Comparison of ENCODE assay signal across 18 cellular contexts in genomic region chr2:165636959-165637358, GRCh38.
DNase-seq lines count a peak whose midpoint lies in the region; ATAC-seq and TF ChIP-seq lines count a peak whose summit lies in the region.
"Had no signal": no experiment of that assay in that cellular context is flagged by ENCODE, and none has a peak within 500 bp of the region (broad histone marks: within the 10 kb centered on the region; RNA-seq: fewer than 3 reads in every experiment).

No MANE protein-coding gene starts in this region.

- H3K4me3 Mint-ChIP-seq in mesothelial cell of epicardium = no peak overlapping the region
- H3K4me3 Mint-ChIP-seq: CD14-positive monocyte; CD8-positive, alpha-beta T cell; GM23338; HFFc6 had no signal

- H3K27me3 Mint-ChIP-seq in mesothelial cell of epicardium (ENCODE audit: low read depth) = no peaks in the 10 kb centered on the region

- H3K27me3 ChIP-seq in SK-N-SH (ENCODE audit: insufficient read depth) (no peaks in the 10 kb centered on the region), RWPE2 (ENCODE audit: insufficient read depth, poor library complexity, severe bottlenecking) (no peaks in the 10 kb centered on the region), thyroid gland (no peaks in the 10 kb centered on the region)
- H3K27me3 ChIP-seq: BLaER1 had no signal

- no peak overlapping the region for H3K9ac ChIP-seq in SK-N-SH
- H3K9ac ChIP-seq: BLaER1 had no signal

- H3K9me3 Mint-ChIP-seq in mesothelial cell of epicardium = no peaks in the 10 kb centered on the region
- H3K9me3 Mint-ChIP-seq: CD8-positive, alpha-beta T cell; GM23338 had no signal

- no peaks in the 10 kb centered on the region for H3K9me2 ChIP-seq in SK-N-SH

- no peaks in the 10 kb centered on the region for H3K36me3 ChIP-seq in SK-N-SH (replicated peaks in 1 of 2; ENCODE audit: control insufficient read depth in 1 of 2, insufficient read depth in 2 of 2, low read length in 1 of 2)
- H3K36me3 ChIP-seq in RWPE2 (ENCODE audit: low read depth) = no peaks in the 10 kb centered on the region
- no peaks in the 10 kb centered on the region for H3K36me3 ChIP-seq in thyroid gland
- H3K36me3 ChIP-seq: BLaER1 had no signal

- no peaks in the 10 kb centered on the region for H3K79me2 ChIP-seq in SK-N-SH (ENCODE audit: insufficient read depth)

- peaks cover 6% of the 10 kb centered on the region for H3F3A ChIP-seq in SK-N-SH (replicated peaks; ENCODE audit: insufficient read depth)

- no peaks in the 10 kb centered on the region for H3K9me3 ChIP-seq in SK-N-SH
- no peaks in the 10 kb centered on the region for H3K9me3 ChIP-seq in RWPE2 (ENCODE audit: severe bottlenecking)
- H3K9me3 ChIP-seq in thyroid gland = no peaks in the 10 kb centered on the region
- H3K9me3 ChIP-seq: BLaER1 had no signal

- H3K36me3 Mint-ChIP-seq in mesothelial cell of epicardium = no peaks in the 10 kb centered on the region
- H3K36me3 Mint-ChIP-seq: CD14-positive monocyte; CD8-positive, alpha-beta T cell had no signal

- CTCF ChIA-PET in SK-N-SH (lab: Yijun Ruan, JAX) = interaction anchor here (0.9 to 1.8 kb wide), 2 partner anchors 12 to 73 kb away, joined by 3 to 8 read pairs; no protein-coding TSS in a partner anchor

- H3K27ac ChIP-seq in SK-N-SH (ENCODE audit: low read depth in 2 of 2, low read length in 1 of 2) = peak overlapping the region; percentile 47 to 59
- H3K27ac ChIP-seq in RWPE2 (ENCODE audit: poor library complexity, severe bottlenecking) = peak overlapping the region; percentile 27
- H3K27ac ChIP-seq in epithelial cell of prostate = peak overlapping the region; percentile 77
- no peak overlapping the region for H3K27ac ChIP-seq in thyroid gland
- H3K27ac ChIP-seq: BLaER1, HL-60 had no signal

- TF ChIP-seq RAD21 in SK-N-SH (IDR thresholded peaks at IDR 0.05; ENCODE audit: low read length) = no peak

- H3K4me2 ChIP-seq in SK-N-SH = no peak overlapping the region; the same call in 1 of the 2 replicates
- H3K4me2 ChIP-seq: BLaER1, GM23338 had no signal

- H3K4me3 ChIP-seq in SK-N-SH (ENCODE audit: low read depth in 2 of 2, low read length in 1 of 2) (no peak overlapping the region), RWPE2 (ENCODE audit: severe bottlenecking) (no peak overlapping the region), thyroid gland (replicated peaks in 1 of 3) (no peak overlapping the region)
- H3K4me3 ChIP-seq: BLaER1, GM23338 had no signal

- WGBS in SK-N-SH (ENCODE audit: low lambda C conversion rate) = 100% methylated on average over 1 of the region's 1 CpG
- WGBS in thyroid gland, 2 donors = 94 to 97% methylated on average over 1 of the region's 1 CpG

- TF ChIP-seq EP300 in SK-N-SH (IDR thresholded peaks at IDR 0.05; ENCODE audit: borderline replicate concordance in 1 of 2, low read depth in 1 of 2, low read length in 1 of 2) = no peak

- H3K4me1 Mint-ChIP-seq in mesothelial cell of epicardium = peaks cover 70% of the 10 kb centered on the region
- H3K4me1 Mint-ChIP-seq: CD14-positive monocyte had no signal

- TF ChIP-seq POLR2A in thyroid gland (IDR thresholded peaks at IDR 0.05) = no peak

- no peak overlapping the region for H2AFZ ChIP-seq in SK-N-SH (ENCODE audit: low read depth)
- H2AFZ ChIP-seq: GM23338 had no signal

- TF ChIP-seq CTCF in SK-N-SH (IDR thresholded peaks at IDR 0.05) (no peak), RWPE2 (IDR thresholded peaks at IDR 0.05; ENCODE audit: poor library complexity, severe bottlenecking) (no peak), mesothelial cell of epicardium (IDR thresholded peaks at IDR 0.05; ENCODE audit: unreplicated experiment) (no peak), thyroid gland (IDR thresholded peaks at IDR 0.05) (no peak)

- no peaks in the 10 kb centered on the region for H4K20me1 ChIP-seq in SK-N-SH (ENCODE audit: insufficient read depth)
- H4K20me1 ChIP-seq: BLaER1 had no signal

- DNase-seq in SK-N-SH (no peak), RWPE2 (ENCODE audit: low spot score) (no peak), epithelial cell of prostate (ENCODE audit: low read depth, low spot score) (peak; percentile 51), mesothelial cell of epicardium (ENCODE audit: low spot score in 2 of 2, unreplicated experiment in 2 of 2) (no peak), thyroid gland (no peak), Kasumi-1 (lab: John Stamatoyannopoulos, UW) (no peak)
- DNase-seq: 8988T; Calu3; CD8-positive, alpha-beta T cell; GF-D8; HCEC 1CT; HFFc6 had no signal

- H3K4me1 ChIP-seq in SK-N-SH (ENCODE audit: control insufficient read depth in 1 of 2, insufficient read depth in 2 of 2, low read depth in 1 of 2, low read length in 1 of 2) (peaks cover 36 to 47% of the 10 kb centered on the region in 2 experiments), RWPE2 (ENCODE audit: insufficient read depth, poor library complexity, severe bottlenecking) (peaks cover 26% of the 10 kb centered on the region), thyroid gland (peaks cover 5 to 17% of the 10 kb centered on the region in 2 donors)
- H3K4me1 ChIP-seq: BLaER1 had no signal

- peak overlapping the region; percentile 52 for H3K27ac Mint-ChIP-seq in mesothelial cell of epicardium
- H3K27ac Mint-ChIP-seq: CD14-positive monocyte; CD8-positive, alpha-beta T cell; GM23338; HFFc6 had no signal

- POLR2A ChIA-PET in SK-N-SH (lab: Yijun Ruan, JAX) = interaction anchor here (0.6 kb wide), 1 partner anchor 165 kb away, joined by 3 read pairs; no protein-coding TSS in a partner anchor

- intact Hi-C loops in thyroid gland (cut with DNase I) = no loop called here

- ATAC-seq in SK-N-SH treated with all-trans-retinoic acid at 6 μM for 48 hours (no peak), RWPE2 (ENCODE audit: low read depth) (peak; percentile 72), GM18907 (IDR thresholded peaks at IDR 0.05; ENCODE audit: unreplicated experiment) (no peak)
- ATAC-seq: CD8-positive, alpha-beta T cell; GM23338 had no signal

TF ChIP-seq in SK-N-SH, 30 proteins besides CTCF, POLR2A, EP300 and RAD21:
- no peak for TF ChIP-seq SMC3 (IDR thresholded peaks at IDR 0.05; ENCODE audit: low read depth, low read length)
- TF ChIP-seq FOXJ3 (CRISPR knock-in tag; IDR thresholded peaks at IDR 0.05) = no peak
- no peak for TF ChIP-seq FOXM1 (IDR thresholded peaks at IDR 0.05; ENCODE audit: low read depth)
- no peak for TF ChIP-seq REST (IDR thresholded peaks at IDR 0.05; ENCODE audit: low read depth, low read length)

TF ChIP-seq in SK-N-SH treated with all-trans-retinoic acid at 6 μM for 48 hours, 23 proteins besides CTCF, POLR2A, EP300 and RAD21:
- no peak for TF ChIP-seq SNAI2 (CRISPR knock-in tag; IDR thresholded peaks at IDR 0.05)
- no peak for TF ChIP-seq TCF4 (CRISPR knock-in tag; IDR thresholded peaks at IDR 0.05; ENCODE audit: borderline replicate concordance)
- TF ChIP-seq PATZ1 (CRISPR knock-in tag; IDR thresholded peaks at IDR 0.05; ENCODE audit: borderline replicate concordance) = no peak
- no peak for TF ChIP-seq OSR1 (CRISPR knock-in tag; IDR thresholded peaks at IDR 0.05)
- no peak for TF ChIP-seq CREB5 (CRISPR knock-in tag; IDR thresholded peaks at IDR 0.05; ENCODE audit: low read depth)
- no peak for TF ChIP-seq ZNF8 (CRISPR knock-in tag; IDR thresholded peaks at IDR 0.05)
- TF ChIP-seq BACH2 (CRISPR knock-in tag; IDR thresholded peaks at IDR 0.05; ENCODE audit: borderline replicate concordance) = no peak
- TF ChIP-seq ESRRG (CRISPR knock-in tag; IDR thresholded peaks at IDR 0.05) = no peak
- TF ChIP-seq RARB (CRISPR knock-in tag; IDR thresholded peaks at IDR 0.05) = no peak
- TF ChIP-seq ARNTL (CRISPR knock-in tag; IDR thresholded peaks at IDR 0.05; ENCODE audit: borderline replicate concordance, low read depth) = no peak
- TF ChIP-seq ZNF565 (CRISPR knock-in tag; conservative IDR thresholded peaks at IDR 0.05; ENCODE audit: low read depth) = no peak

Comparison
In these comparisons a context has a peak if more than half of its experiments do, and no peak if none do; other contexts are left out.
1. H3K27ac ChIP-seq: peak in SK-N-SH (2 of 2), RWPE2 (single experiment) and epithelial cell of prostate (single experiment); none in thyroid gland (0 of 3).